In the genomic region with DNA sequence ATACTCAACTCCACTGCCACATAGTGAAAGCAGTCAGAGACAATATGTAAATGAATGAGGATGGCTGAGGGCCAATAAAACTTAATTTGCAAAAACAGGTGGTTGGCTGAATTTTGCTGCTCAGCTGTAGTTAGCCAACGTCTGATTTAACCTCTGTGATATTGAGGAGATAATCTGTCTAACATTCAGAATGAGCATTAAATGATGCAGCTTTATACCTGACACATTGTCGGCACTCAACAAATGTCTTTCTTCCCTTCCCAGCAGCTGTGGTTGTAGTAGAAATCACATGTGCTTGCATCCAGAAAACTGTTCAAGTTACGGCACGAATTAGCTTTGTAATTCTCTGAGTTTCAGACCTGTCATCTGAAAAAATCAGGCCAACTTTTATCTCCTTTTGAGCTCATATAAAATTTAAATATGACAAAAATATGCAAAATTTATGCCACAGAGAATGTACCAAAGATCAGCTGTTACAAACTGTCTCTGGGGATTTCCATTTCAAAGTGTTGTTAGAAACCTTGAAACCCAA, we compare ENCODE assay signal across 2 cellular contexts.
TF ChIP-seq lines count a peak whose summit lies in the region.

No MANE protein-coding gene starts in this region.

TF ChIP-seq in SK-N-SH, 30 proteins besides CTCF, POLR2A, EP300 and RAD21 (continued from another document):
- TF ChIP-seq, protein P1, sequence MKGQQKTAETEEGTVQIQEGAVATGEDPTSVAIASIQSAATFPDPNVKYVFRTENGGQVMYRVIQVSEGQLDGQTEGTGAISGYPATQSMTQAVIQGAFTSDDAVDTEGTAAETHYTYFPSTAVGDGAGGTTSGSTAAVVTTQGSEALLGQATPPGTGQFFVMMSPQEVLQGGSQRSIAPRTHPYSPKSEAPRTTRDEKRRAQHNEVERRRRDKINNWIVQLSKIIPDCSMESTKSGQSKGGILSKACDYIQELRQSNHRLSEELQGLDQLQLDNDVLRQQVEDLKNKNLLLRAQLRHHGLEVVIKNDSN (IDR thresholded peaks at IDR 0.05; ENCODE audit: borderline replicate concordance, low read depth) = no peak
- peak; percentile 77 for TF ChIP-seq RFX5 (IDR thresholded peaks at IDR 0.05; ENCODE audit: low read length)
- TF ChIP-seq ELF1 (IDR thresholded peaks at IDR 0.05) = no peak
- TF ChIP-seq, protein P2, sequence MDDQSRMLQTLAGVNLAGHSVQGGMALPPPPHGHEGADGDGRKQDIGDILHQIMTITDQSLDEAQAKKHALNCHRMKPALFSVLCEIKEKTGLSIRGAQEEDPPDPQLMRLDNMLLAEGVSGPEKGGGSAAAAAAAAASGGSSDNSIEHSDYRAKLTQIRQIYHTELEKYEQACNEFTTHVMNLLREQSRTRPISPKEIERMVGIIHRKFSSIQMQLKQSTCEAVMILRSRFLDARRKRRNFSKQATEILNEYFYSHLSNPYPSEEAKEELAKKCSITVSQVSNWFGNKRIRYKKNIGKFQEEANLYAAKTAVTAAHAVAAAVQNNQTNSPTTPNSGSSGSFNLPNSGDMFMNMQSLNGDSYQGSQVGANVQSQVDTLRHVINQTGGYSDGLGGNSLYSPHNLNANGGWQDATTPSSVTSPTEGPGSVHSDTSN (IDR thresholded peaks at IDR 0.05) = no peak
- TF ChIP-seq CHD2 (IDR thresholded peaks at IDR 0.05; ENCODE audit: low read length, partially characterized antibody) = no peak
- no peak for TF ChIP-seq REST (IDR thresholded peaks at IDR 0.05; ENCODE audit: low read depth, low read length)
- TF ChIP-seq JUND (IDR thresholded peaks at IDR 0.05) = no peak
- TF ChIP-seq POLR2AphosphoS5 (IDR thresholded peaks at IDR 0.05; ENCODE audit: low read depth, low read length) = no peak
- no peak for TF ChIP-seq SMC3 (IDR thresholded peaks at IDR 0.05; ENCODE audit: low read depth, low read length)
- TF ChIP-seq GATA2 (CRISPR knock-in tag; IDR thresholded peaks at IDR 0.05) = peak; percentile 60

TF ChIP-seq in SK-N-SH treated with all-trans-retinoic acid at 6 μM for 48 hours, 23 proteins besides CTCF, POLR2A, EP300 and RAD21 (continued from another document):
- TF ChIP-seq TSHZ2 (CRISPR knock-in tag; IDR thresholded peaks at IDR 0.05) (no peak), ZNF565 (CRISPR knock-in tag; conservative IDR thresholded peaks at IDR 0.05; ENCODE audit: low read depth) (no peak), ZNF70 (CRISPR knock-in tag; IDR thresholded peaks at IDR 0.05) (no peak), SNAI2 (CRISPR knock-in tag; IDR thresholded peaks at IDR 0.05) (no peak), PPARA (CRISPR knock-in tag; IDR thresholded peaks at IDR 0.05; ENCODE audit: borderline replicate concordance) (no peak), ESRRG (CRISPR knock-in tag; IDR thresholded peaks at IDR 0.05) (no peak), CREB5 (CRISPR knock-in tag; IDR thresholded peaks at IDR 0.05; ENCODE audit: low read depth) (no peak), GLIS3 (CRISPR knock-in tag; IDR thresholded peaks at IDR 0.05) (no peak), TOX (CRISPR knock-in tag; IDR thresholded peaks at IDR 0.05; ENCODE audit: borderline replicate concordance) (no peak), CSDC2 (CRISPR knock-in tag; IDR thresholded peaks at IDR 0.05) (no peak), OSR1 (CRISPR knock-in tag; IDR thresholded peaks at IDR 0.05) (no peak), ZFP3 (CRISPR knock-in tag; IDR thresholded peaks at IDR 0.05) (no peak), ZC3H10 (CRISPR knock-in tag; IDR thresholded peaks at IDR 0.05) (no peak), BACH2 (CRISPR knock-in tag; IDR thresholded peaks at IDR 0.05; ENCODE audit: borderline replicate concordance) (no peak), ZNF8 (CRISPR knock-in tag; IDR thresholded peaks at IDR 0.05) (no peak), ISL1 (CRISPR knock-in tag; IDR thresholded peaks at IDR 0.05) (no peak), ARNTL (CRISPR knock-in tag; IDR thresholded peaks at IDR 0.05; ENCODE audit: borderline replicate concordance, low read depth) (no peak), CSRNP3 (CRISPR knock-in tag; IDR thresholded peaks at IDR 0.05) (no peak)
- TF ChIP-seq, protein P3, sequence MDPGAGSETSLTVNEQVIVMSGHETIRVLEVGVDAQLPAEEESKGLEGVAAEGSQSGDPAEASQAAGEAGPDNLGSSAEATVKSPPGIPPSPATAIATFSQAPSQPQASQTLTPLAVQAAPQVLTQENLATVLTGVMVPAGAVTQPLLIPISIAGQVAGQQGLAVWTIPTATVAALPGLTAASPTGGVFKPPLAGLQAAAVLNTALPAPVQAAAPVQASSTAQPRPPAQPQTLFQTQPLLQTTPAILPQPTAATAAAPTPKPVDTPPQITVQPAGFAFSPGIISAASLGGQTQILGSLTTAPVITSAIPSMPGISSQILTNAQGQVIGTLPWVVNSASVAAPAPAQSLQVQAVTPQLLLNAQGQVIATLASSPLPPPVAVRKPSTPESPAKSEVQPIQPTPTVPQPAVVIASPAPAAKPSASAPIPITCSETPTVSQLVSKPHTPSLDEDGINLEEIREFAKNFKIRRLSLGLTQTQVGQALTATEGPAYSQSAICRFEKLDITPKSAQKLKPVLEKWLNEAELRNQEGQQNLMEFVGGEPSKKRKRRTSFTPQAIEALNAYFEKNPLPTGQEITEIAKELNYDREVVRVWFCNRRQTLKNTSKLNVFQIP (CRISPR knock-in tag; IDR thresholded peaks at IDR 0.05; ENCODE audit: borderline replicate concordance, low read depth) = no peak
